Comparison of ENCODE assay signal across 8 cellular contexts in genomic region chr7:43729924-43730248, GRCh38. TPM values are rescaled to one million over a fixed set of nuclear protein-coding genes. Genes with fewer than 3 reads are reported as not detected.
DNase-seq lines count a peak whose midpoint lies in the region; ATAC-seq and TF ChIP-seq lines count a peak whose summit lies in the region.

No MANE protein-coding gene starts in this region.

- ATAC-seq in GM21515 (IDR thresholded peaks at IDR 0.05; ENCODE audit: unreplicated experiment) (peak; percentile 14), Right ventricle myocardium superior (ENCODE audit: poor library complexity) (peak; percentile 55)

- no peaks in the 10 kb centered on the region for H3K27me3 ChIP-seq in skeletal muscle tissue (ENCODE audit: control insufficient read depth in 3 of 3, insufficient read depth in 3 of 3, low read length in 3 of 3)

- intact Hi-C loops in Right ventricle myocardium superior (cut with DNase I), result no loop called here

- peaks cover 5 to 12% (median 7%) of the 10 kb centered on the region in 3 donors for H3K4me1 ChIP-seq in skeletal muscle tissue (ENCODE audit: control insufficient read depth in 3 of 3, insufficient read depth in 3 of 3, low read length in 3 of 3)

- H3K27ac ChIP-seq in 22Rv1 (peak overlapping the region; percentile 78), SK-N-MC (no peak overlapping the region), skeletal muscle tissue (ENCODE audit: low read depth, low read length) (peak overlapping the region; percentile 92)

- H3K9me3 ChIP-seq in SK-N-MC (ENCODE audit: low read depth, low read length), result peaks cover 6% of the 10 kb centered on the region; the same call in 1 of the 2 replicates
- no peaks in the 10 kb centered on the region for H3K9me3 ChIP-seq in skeletal muscle tissue (ENCODE audit: control insufficient read depth in 3 of 3, low read length in 3 of 3)

- DNase-seq in SK-N-MC (ENCODE audit: low read depth, low spot score), result no peak
- no peak for DNase-seq in Right ventricle myocardium superior
- no peak for DNase-seq in NCI-H1436 (lab: John Stamatoyannopoulos, UW)
- DNase-seq in HT-29 (ENCODE audit: low spot score), result no peak
- no peak for DNase-seq in AML-193 (lab: John Stamatoyannopoulos, UW)

- peak overlapping the region; percentile 90 for H3K9ac ChIP-seq in SK-N-MC (ENCODE audit: insufficient read length)
- H3K9ac ChIP-seq in skeletal muscle tissue (ENCODE audit: low read depth in 1 of 3, low read length in 3 of 3), result peak overlapping the region; percentile 92 to 98 (median 96)

- peaks cover 22% of the 10 kb centered on the region for H3K36me3 ChIP-seq in SK-N-MC (ENCODE audit: insufficient read depth, low read length)
- no peaks in the 10 kb centered on the region for H3K36me3 ChIP-seq in skeletal muscle tissue (ENCODE audit: control insufficient read depth in 3 of 3, insufficient read depth in 3 of 3, low read length in 3 of 3)

- H3K4me3 ChIP-seq in SK-N-MC, result peak overlapping the region; percentile 86
- H3K4me3 ChIP-seq in skeletal muscle tissue (ENCODE audit: low read length in 3 of 3), result peak overlapping the region; percentile 87 to 99 (median 96)

- TF ChIP-seq CTCF in 22Rv1 (IDR thresholded peaks at IDR 0.05), result no peak

RNA-seq across cellular contexts. Expression of gene COA1, which starts 0.6 kb away (rescaled TPM):
- total RNA-seq in Right ventricle myocardium superior (66.4 TPM), skeletal muscle tissue (57.9 TPM)
- total RNA-seq in HT-29 (2014; rRNA removed; shearing (Covaris generic)), result 55.2 and 72.0 TPM in 2 replicates

RNA-seq across cellular contexts. Expression of gene BLVRA, which starts 28.6 kb away (rescaled TPM):
- total RNA-seq in Right ventricle myocardium superior (51.5 TPM), skeletal muscle tissue (27.7 TPM)
- total RNA-seq in HT-29 (2014; rRNA removed; shearing (Covaris generic)), result 0.73 and 2.0 TPM in 2 replicates
